29 cellular contexts compared by ENCODE assay signal in genomic region chr4:162939086-162939485, GRCh38.
"Had no signal": no experiment of that assay in that cellular context is flagged by ENCODE, and none has a peak within 500 bp of the region (broad histone marks: within the 10 kb centered on the region; RNA-seq: fewer than 3 reads in every experiment).

No MANE protein-coding gene starts in this region.

- H3K9ac ChIP-seq: neural progenitor cell had no signal

- H3K27ac ChIP-seq: ascending aorta, cardiac muscle cell, colonic mucosa, epithelial cell of prostate, gastrocnemius medialis, left lung, lower lobe of right lung, neural progenitor cell, spleen, suprapubic skin, tibial artery, upper lobe of right lung had no signal

- FAIRE-seq: endometrium, islet of Langerhans had no signal

- ATAC-seq: gastrocnemius medialis, left lung, lower lobe of right lung, natural killer cell, right cardiac atrium, upper lobe of right lung had no signal

- H2AFZ ChIP-seq: neural progenitor cell had no signal

- H3K4me2 ChIP-seq: neural progenitor cell had no signal

- H3K27me3 ChIP-seq: ascending aorta, cardiac muscle cell, colonic mucosa, gastrocnemius medialis, left lung, neural progenitor cell, spleen, suprapubic skin, tibial artery, upper lobe of right lung had no signal

- H3K4me1 ChIP-seq: ascending aorta, colonic mucosa, gastrocnemius medialis, left lung, lower lobe of right lung, neural progenitor cell, spleen, suprapubic skin, tibial artery, upper lobe of right lung had no signal

- DNase-seq: activated B cell treated with CpG ODN at 0.5 μM for 24 hours; activated CD4-positive, alpha-beta T cell treated with anti-CD3 and anti-CD28 coated beads for 4 hours; activated CD4-positive, alpha-beta T cell treated with anti-CD3 and anti-CD28 coated beads, Interleukin-2, amount 50 U/mL, for 48 hours; activated CD8-positive, alpha-beta memory T cell treated with anti-CD3 and anti-CD28 coated beads for 24 hours; activated effector memory CD4-positive, alpha-beta T cell treated with anti-CD3 and anti-CD28 coated beads, Interleukin-2, amount 50 U/mL, for 16 hours; activated naive CD4-positive, alpha-beta T cell treated with anti-CD3 and anti-CD28 coated beads for 36 hours; activated naive CD8-positive, alpha-beta T cell treated with anti-CD3 and anti-CD28 coated beads for 36 hours; cerebellar nuclear complex; colonic mucosa; effector CD8-positive, alpha-beta T cell; gastrocnemius medialis; glutamatergic neuron; left lung; lower lobe of right lung; mesendoderm; natural killer cell; occipital lobe; right cardiac atrium; spleen; stimulated activated naive CD4-positive, alpha-beta T cell; tibial artery; upper lobe of right lung had no signal

- H3K9me3 ChIP-seq: ascending aorta, colonic mucosa, gastrocnemius medialis, left lung, lower lobe of right lung, spleen, suprapubic skin, tibial artery, upper lobe of right lung had no signal

- H3K36me3 ChIP-seq: ascending aorta, cardiac muscle cell, colonic mucosa, gastrocnemius medialis, left lung, lower lobe of right lung, neural progenitor cell, spleen, suprapubic skin, tibial artery, upper lobe of right lung had no signal

- H3K4me3 ChIP-seq: ascending aorta, cardiac muscle cell, colonic mucosa, gastrocnemius medialis, left lung, lower lobe of right lung, neural progenitor cell, spleen, suprapubic skin, tibial artery, upper lobe of right lung had no signal
